18 cellular contexts compared by ENCODE assay signal in genomic region chr12:1421091-1421902, GRCh38.
DNase-seq lines count a peak whose midpoint lies in the region; ATAC-seq, FAIRE-seq and TF ChIP-seq lines count a peak whose summit lies in the region.
"Had no signal": no experiment of that assay in that cellular context is flagged by ENCODE, and none has a peak within 500 bp of the region (broad histone marks: within the 10 kb centered on the region; RNA-seq: fewer than 3 reads in every experiment).

No MANE protein-coding gene starts in this region.

- CTCF ChIA-PET in A549 (lab: Yijun Ruan, JAX) (interaction anchor here (0.6 kb wide), 1 partner anchor 467 kb away, joined by 3 read pairs; no protein-coding TSS in a partner anchor), K562 (lab: Yijun Ruan, JAX; ENCODE audit: low intra/inter-chr PET ratio) (no interaction called here)

- TF ChIP-seq CTCF in A549 (IDR thresholded peaks at IDR 0.05) (no peak), K562 (IDR thresholded peaks at IDR 0.05 in 2 of 3, conservative IDR thresholded peaks at IDR 0.05 in 1 of 3; ENCODE audit: insufficient read depth in 2 of 3, low read depth in 1 of 3, low read length in 3 of 3) (no peak), nephron progenitor cell (IDR thresholded peaks at IDR 0.05) (no peak)

- no peak overlapping the region for H3K4me3 Mint-ChIP-seq in nephron progenitor cell
- H3K4me3 Mint-ChIP-seq: B cell; CD8-positive, alpha-beta T cell had no signal

- in situ Hi-C loops in K562 (cut with MboI), result no loop called here
- in situ Hi-C loops in G401 (cut with HindIII; ENCODE audit: low sequenced_read_pairs), result no loop called here

- no peak for FAIRE-seq in A549 (lab: Jason Lieb, UNC)
- no peak for FAIRE-seq in K562 (lab: Jason Lieb, UNC)

- no peak overlapping the region for H2AFZ ChIP-seq in K562 (ENCODE audit: low read depth, low read length)

- no peaks in the 10 kb centered on the region for H3K27me3 ChIP-seq in K562 (ENCODE audit: control insufficient read depth in 2 of 2, insufficient read depth in 2 of 2, low read length in 2 of 2)
- H3K27me3 ChIP-seq in SJCRH30, result no peaks in the 10 kb centered on the region

- H3K4me1 ChIP-seq in A549 (no peaks in the 10 kb centered on the region), K562 (replicated peaks in 1 of 2; ENCODE audit: control insufficient read depth in 2 of 2, insufficient read depth in 2 of 2, low read length in 2 of 2) (no peaks in the 10 kb centered on the region), SJCRH30 (no peaks in the 10 kb centered on the region)

- H3K36me3 ChIP-seq in K562 (ENCODE audit: control insufficient read depth, insufficient read depth, low read length), result no peaks in the 10 kb centered on the region
- H3K36me3 ChIP-seq in SJCRH30, result peaks cover 8% of the 10 kb centered on the region

- no peak overlapping the region for H3K9ac ChIP-seq in K562 (ENCODE audit: insufficient read depth in 1 of 2, low read depth in 2 of 2, low read length in 2 of 2)

- no peak overlapping the region for H3K4me2 ChIP-seq in A549
- no peak overlapping the region for H3K4me2 ChIP-seq in K562 (ENCODE audit: insufficient read depth, low read length)

- TF ChIP-seq EP300 in A549 (IDR thresholded peaks at IDR 0.05) (no peak), Ishikawa (IDR thresholded peaks at IDR 0.05; ENCODE audit: borderline replicate concordance) (no peak), K562 (IDR thresholded peaks at IDR 0.05; ENCODE audit: low read length) (no peak)

- H3K9me3 ChIP-seq in A549 (peaks cover 14% of the 10 kb centered on the region), K562 (replicated peaks; ENCODE audit: control insufficient read depth, insufficient read depth, low read depth, low read length) (peaks cover 6% of the 10 kb centered on the region), SJCRH30 (replicated peaks) (peaks cover 10% of the 10 kb centered on the region)

- no peak for TF ChIP-seq POLR2A in A549 (IDR thresholded peaks at IDR 0.05; ENCODE audit: low read length)
- TF ChIP-seq POLR2A in K562 (conservative IDR thresholded peaks at IDR 0.05), result no peak

- H3K4me3 ChIP-seq in A549 (no peak overlapping the region), K562 (no peak overlapping the region), SJCRH30 (no peak overlapping the region)

- POLR2A ChIA-PET in A549 (lab: Yijun Ruan, JAX), result no interaction called here
- POLR2A ChIA-PET in K562 (lab: Yijun Ruan, JAX), result interaction anchor here (1.0 kb wide), 1 partner anchor 19 kb away, joined by 3 read pairs; no protein-coding TSS in a partner anchor

- H3K27ac ChIP-seq in A549 (no peak overlapping the region), K562 (ENCODE audit: extremely low read depth, low read depth, low read length) (no peak overlapping the region), SJCRH30 (no peak overlapping the region)

- no TSS peak for BruUV-seq in K562 (replicated peaks; lab: Mats Ljungman, UMichigan)

- no peaks in the 10 kb centered on the region for H4K20me1 ChIP-seq in K562 (replicated peaks; ENCODE audit: control insufficient read depth, insufficient read depth, low read length)

- peaks cover 43% of the 10 kb centered on the region for H3K9me3 Mint-ChIP-seq in nephron progenitor cell

- no peaks in the 10 kb centered on the region for H3K9me1 ChIP-seq in K562 (ENCODE audit: control insufficient read depth, insufficient read depth, low read length)

- peaks cover 41% of the 10 kb centered on the region for H3K4me1 Mint-ChIP-seq in nephron progenitor cell

- WGBS in A549 (ENCODE audit: missing lambda C conversion rate), result 91% methylated on average over 12 of the region's 12 CpGs
- WGBS in K562 (ENCODE audit: insufficient coverage, low coverage, missing lambda C conversion rate), result 95% methylated on average over 9 of the region's 12 CpGs

- no peak for ATAC-seq in A549
- no peak for ATAC-seq in K562
- ATAC-seq: CD8-positive, alpha-beta T cell; Panc1 had no signal

- intact Hi-C loops in K562 (cut with micrococcal nuclease), result no loop called here

- TF ChIP-seq RAD21 in A549 (conservative IDR thresholded peaks at IDR 0.05 in 1 of 2, IDR thresholded peaks at IDR 0.05 in 1 of 2) (no peak), Ishikawa (IDR thresholded peaks at IDR 0.05; ENCODE audit: low read depth) (no peak), K562 (CRISPR knock-in tag; conservative IDR thresholded peaks at IDR 0.05 in 1 of 2, IDR thresholded peaks at IDR 0.05 in 1 of 2) (no peak)

- H3K27ac Mint-ChIP-seq in nephron progenitor cell, result no peak overlapping the region
- H3K27ac Mint-ChIP-seq: B cell; CD8-positive, alpha-beta T cell had no signal

- H3K36me3 Mint-ChIP-seq in nephron progenitor cell (ENCODE audit: low read depth), result peaks cover 45% of the 10 kb centered on the region

- DNase-seq in A549 (ENCODE audit: low read depth in 1 of 2, low spot score in 1 of 2), result no peak
- DNase-seq in ELR (ENCODE audit: low read depth), result peak; percentile 40
- no peak for DNase-seq in K562 (ENCODE audit: extremely low read depth in 1 of 4, low spot score in 3 of 4)
- DNase-seq in SJCRH30, result no peak
- no peak for DNase-seq in nephron progenitor cell
- no peak for DNase-seq in G401 (ENCODE audit: low spot score)
- no peak for DNase-seq in NCI-H1105 treated with DMSO at 0.1 percent for 48 hours (lab: John Stamatoyannopoulos, UW)
- DNase-seq: ACHN; CD8-positive, alpha-beta T cell; Kasumi-1; NCI-H1092; NCI-H1694; NCI-H69; Right ventricle myocardium superior; T-helper 2 cell had no signal

- no peaks in the 10 kb centered on the region for H3K79me2 ChIP-seq in K562 (ENCODE audit: control insufficient read depth, insufficient read depth, low read length)

- peaks cover 5% of the 10 kb centered on the region for H3K27me3 Mint-ChIP-seq in nephron progenitor cell (ENCODE audit: low read depth, poor library complexity)
- H3K27me3 Mint-ChIP-seq: B cell had no signal

TF ChIP-seq in A549, 52 proteins besides CTCF, POLR2A, EP300 and RAD21 (continues in another document):
- TF ChIP-seq USF2 (IDR thresholded peaks at IDR 0.05) (no peak), MAFK (IDR thresholded peaks at IDR 0.05; ENCODE audit: partially characterized antibody) (peak; percentile 57), CBX8 (IDR thresholded peaks at IDR 0.05) (no peak), PBX3 (IDR thresholded peaks at IDR 0.05) (no peak)

TF ChIP-seq in Ishikawa, 13 proteins besides CTCF, POLR2A, EP300 and RAD21:
- TF ChIP-seq TEAD4 (IDR thresholded peaks at IDR 0.05), result no peak
- peak; percentile 20; the same call in 1 of the 2 replicates for TF ChIP-seq USF1 (IDR thresholded peaks at IDR 0.05)
- no peak for TF ChIP-seq EGR1 (IDR thresholded peaks at IDR 0.05)
TF ChIP-seq in Ishikawa: peak in this region for 1.

TF ChIP-seq in K562, 482 proteins besides CTCF, POLR2A, EP300 and RAD21 (continues in another document):
- no peak for TF ChIP-seq CCAR2 (IDR thresholded peaks at IDR 0.05; ENCODE audit: low read depth, low read length)
- no peak for TF ChIP-seq ELK3 (CRISPR knock-in tag; IDR thresholded peaks at IDR 0.05)
- no peak for TF ChIP-seq ZBTB12 (CRISPR knock-in tag; IDR thresholded peaks at IDR 0.05)
- peak in 1 of 2 experiments; percentile 96; a peak in 2 of 3 replicates for TF ChIP-seq CBX3 (IDR thresholded peaks at IDR 0.05; ENCODE audit: borderline replicate concordance in 1 of 2, low read length in 2 of 2)
- TF ChIP-seq KLF6 (CRISPR knock-in tag; IDR thresholded peaks at IDR 0.05; ENCODE audit: borderline replicate concordance), result no peak
- TF ChIP-seq KAT7 (CRISPR knock-in tag; IDR thresholded peaks at IDR 0.05; ENCODE audit: borderline replicate concordance), result no peak
- TF ChIP-seq MAX (CRISPR knock-in tag; IDR thresholded peaks at IDR 0.05), result no peak
- no peak for TF ChIP-seq BCOR (IDR thresholded peaks at IDR 0.05)
- TF ChIP-seq SOX6 (IDR thresholded peaks at IDR 0.05), result no peak
- no peak for TF ChIP-seq MEF2A (IDR thresholded peaks at IDR 0.05; ENCODE audit: control insufficient read depth, low read depth, low read length)
- TF ChIP-seq GABPA (tag; conservative IDR thresholded peaks at IDR 0.05; ENCODE audit: low read depth), result no peak
- no peak for TF ChIP-seq NFRKB (IDR thresholded peaks at IDR 0.05; ENCODE audit: low read depth)
- no peak for TF ChIP-seq CREM (IDR thresholded peaks at IDR 0.05; ENCODE audit: low read depth)
- no peak for TF ChIP-seq E2F4 (CRISPR knock-in tag; IDR thresholded peaks at IDR 0.05; ENCODE audit: low read depth)

Comparison
In these comparisons a context has a peak if more than half of its experiments do, and no peak if none do; other contexts are left out.
1. Of the 35 proteins assayed by ChIP-seq in both K562 and A549: peak only in K562: none; only in A549: MAFK; in both: none; in neither: 34.